ENCODE assay signal across 8 cellular contexts in the genomic region with DNA sequence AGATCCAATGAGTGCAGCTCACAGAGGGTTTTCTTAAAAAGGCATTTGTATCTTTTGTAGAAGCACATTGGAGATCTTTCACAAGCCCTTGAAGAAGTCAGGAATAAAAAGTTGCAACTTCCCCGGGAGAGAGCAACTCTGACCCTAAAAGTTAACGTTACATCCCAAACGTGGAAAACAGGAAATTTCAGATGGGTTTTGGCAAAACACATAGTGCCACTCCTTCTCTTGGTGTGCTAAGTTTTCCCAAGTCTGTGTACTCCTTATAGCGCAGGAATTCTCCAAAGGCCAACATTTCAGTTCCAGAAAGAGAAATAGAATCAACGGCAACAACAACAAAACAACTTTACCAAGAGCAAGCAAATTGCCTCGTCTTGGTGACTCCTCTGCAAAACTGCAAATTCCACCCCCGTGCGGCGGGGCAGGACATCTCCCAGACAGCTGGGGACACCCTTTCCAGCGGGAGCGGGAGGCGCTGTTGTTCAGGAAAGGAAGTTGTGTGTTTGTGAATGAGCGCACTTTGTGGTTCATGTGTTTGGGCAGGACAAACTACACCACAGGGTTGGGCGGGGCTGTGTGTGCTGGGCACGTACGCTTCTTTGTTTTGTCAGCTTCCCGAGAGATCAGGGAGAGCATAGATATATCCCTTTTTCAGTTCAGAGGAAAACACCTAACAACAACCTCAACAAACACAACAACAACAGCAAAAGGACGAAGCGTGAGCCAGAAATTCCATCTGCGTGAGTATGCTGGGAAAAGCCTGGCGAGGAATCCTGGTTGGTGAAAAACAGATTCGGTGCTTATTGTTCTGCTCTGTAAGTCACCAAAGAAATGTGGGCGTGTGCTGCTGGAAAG.
DNase-seq lines count a peak whose midpoint lies in the region; ATAC-seq and TF ChIP-seq lines count a peak whose summit lies in the region.

No MANE protein-coding gene starts in this region.

- peaks cover 0 to 5% (median 0%) of the 10 kb centered on the region in 5 experiments for H3K9me3 Mint-ChIP-seq in brain

- DNase-seq in AG09309 (ENCODE audit: low read depth): peak; percentile 88
- DNase-seq in Kasumi-1 (lab: John Stamatoyannopoulos, UW): peak; percentile 30 to 34
- peak; percentile 95 for DNase-seq in kidney glomerular epithelial cell (lab: John Stamatoyannopoulos, UW)
- peak; percentile 95 to 96 for DNase-seq in suprapubic skin (ENCODE audit: low spot score in 2 of 2)
- no peak for DNase-seq in GM20000 (ENCODE audit: low spot score)
- DNase-seq in NCI-H2171 (lab: John Stamatoyannopoulos, UW): no peak

- no peaks in the 10 kb centered on the region for H3K36me3 ChIP-seq in suprapubic skin

- peak overlapping the region; percentile 92 for H3K27ac ChIP-seq in suprapubic skin

- H3K4me3 ChIP-seq in AG09309 (ENCODE audit: control insufficient read depth, low read depth, low read length) (peak overlapping the region; percentile 13), suprapubic skin (peak overlapping the region; percentile 21)

- H3K4me1 ChIP-seq in suprapubic skin: peaks cover 76% of the 10 kb centered on the region

- no peaks in the 10 kb centered on the region for H3K9me3 ChIP-seq in suprapubic skin

- TF ChIP-seq EP300 in suprapubic skin (IDR thresholded peaks at IDR 0.05): no peak

- TF ChIP-seq CTCF in AG09309 (IDR thresholded peaks at IDR 0.05; ENCODE audit: control insufficient read depth, insufficient read depth, low read depth, low read length, missing control alignments) (peak; percentile 69), brain (conservative IDR thresholded peaks at IDR 0.05) (no peak), suprapubic skin (IDR thresholded peaks at IDR 0.05) (peak; percentile 48 to 59), GM20000 (IDR thresholded peaks at IDR 0.05; ENCODE audit: extremely low read depth, missing control alignments) (no peak)

- 15% methylated on average over 23 of the region's 23 CpGs for WGBS in suprapubic skin

- H3K36me3 Mint-ChIP-seq in brain: no peaks in the 10 kb centered on the region

- H3K4me1 Mint-ChIP-seq in brain: peaks cover 69% of the 10 kb centered on the region

- H3K27ac Mint-ChIP-seq in brain: peak overlapping the region in 3 of 5 experiments; percentile 57 to 96 (median 91)

- H3K27me3 ChIP-seq in suprapubic skin: no peaks in the 10 kb centered on the region

- TF ChIP-seq POLR2A in suprapubic skin (IDR thresholded peaks at IDR 0.05): no peak

- ATAC-seq in GM19035 (IDR thresholded peaks at IDR 0.05; ENCODE audit: unreplicated experiment): no peak

- H3K27me3 Mint-ChIP-seq in brain: peaks cover 12% of the 10 kb centered on the region

- H3K4me3 Mint-ChIP-seq in brain: peak overlapping the region in 1 of 5 experiments; percentile 2

Comparison
In these comparisons a context has a peak if more than half of its experiments do, and no peak if none do; other contexts are left out.
1. DNase-seq: peak in AG09309 (single experiment), Kasumi-1 (2 of 2), kidney glomerular epithelial cell (single experiment) and suprapubic skin (2 of 2); none in GM20000 (single experiment) and NCI-H2171 (single experiment).
2. CTCF ChIP-seq: peak in AG09309 (single experiment) and suprapubic skin (2 of 2); none in brain (0 of 2) and GM20000 (single experiment).